15 cellular contexts compared by ENCODE assay signal in genomic region chr10:72630144-72630543, GRCh38. TPM values are rescaled to one million over a fixed set of nuclear protein-coding genes. Genes with fewer than 3 reads are reported as not detected.
A peak's percentile ranks its signal among the peaks of the same experiment; 100 is the strongest.
DNase-seq lines count a peak whose midpoint lies in the region; ATAC-seq and TF ChIP-seq lines count a peak whose summit lies in the region.
"Had no signal": no experiment of that assay in that cellular context is flagged by ENCODE, and none has a peak within 500 bp of the region (broad histone marks: within the 10 kb centered on the region; RNA-seq: fewer than 3 reads in every experiment).

No MANE protein-coding gene starts in this region.

- no peaks in the 10 kb centered on the region for H3K27me3 Mint-ChIP-seq in neural crest cell (ENCODE audit: low read depth)

- TF ChIP-seq CTCF in PC-3 (conservative IDR thresholded peaks at IDR 0.05; ENCODE audit: low read depth, low read length) (no peak), neural crest cell (conservative IDR thresholded peaks at IDR 0.05) (no peak), mammary epithelial cell (conservative IDR thresholded peaks at IDR 0.05 in 1 of 2, IDR thresholded peaks at IDR 0.05 in 1 of 2; ENCODE audit: extremely low read depth in 1 of 2, insufficient read depth in 1 of 2, low read depth in 1 of 2, low read length in 2 of 2) (no peak)

- no TSS peak for BruUV-seq in PC-3 (replicated peaks; lab: Mats Ljungman, UMichigan)
- BruUV-seq in mammary epithelial cell (replicated peaks; lab: Mats Ljungman, UMichigan), result no TSS peak

- in situ Hi-C loops in mammary epithelial cell (cut with MboI; ENCODE audit: low sequenced_read_pairs in 2 of 2), result no loop called here

- H3K9me3 ChIP-seq in PC-3 (ENCODE audit: low read length) (no peaks in the 10 kb centered on the region), skeletal muscle tissue (ENCODE audit: control insufficient read depth in 3 of 3, low read length in 3 of 3) (no peaks in the 10 kb centered on the region), mammary epithelial cell (replicated peaks; ENCODE audit: insufficient read depth, low read length) (no peaks in the 10 kb centered on the region)

- H3F3A ChIP-seq in PC-3 (ENCODE audit: low read length, unreplicated experiment), result no peaks in the 10 kb centered on the region

- no peak overlapping the region for H3K4me2 ChIP-seq in PC-3 (ENCODE audit: low read length)
- H3K4me2 ChIP-seq in mammary epithelial cell (ENCODE audit: insufficient read depth, low read depth, low read length), result no peak overlapping the region

- no peaks in the 10 kb centered on the region for H3K36me3 Mint-ChIP-seq in neural crest cell (ENCODE audit: low read depth)

- H3K4me1 ChIP-seq in PC-3 (ENCODE audit: insufficient read depth, low read length), result peaks cover 5% of the 10 kb centered on the region; the same call in 1 of the 2 replicates
- peaks cover 3% of the 10 kb centered on the region in 3 donors for H3K4me1 ChIP-seq in skeletal muscle tissue (ENCODE audit: control insufficient read depth in 3 of 3, insufficient read depth in 3 of 3, low read length in 3 of 3)
- H3K4me1 ChIP-seq in mammary epithelial cell (ENCODE audit: insufficient read depth, low read length), result no peaks in the 10 kb centered on the region

- H3K27ac Mint-ChIP-seq in neural crest cell (ENCODE audit: unreplicated experiment), result no peak overlapping the region
- H3K27ac Mint-ChIP-seq: CD4-positive, alpha-beta memory T cell had no signal

- POLR2A ChIA-PET in PC-3 (lab: Charles Lee; ENCODE audit: unreplicated experiment), result no interaction called here

- peak; percentile 6 for DNase-seq in PC-3
- DNase-seq in neural crest cell (ENCODE audit: low read depth, low spot score), result no peak
- DNase-seq in mammary epithelial cell, result no peak
- DNase-seq: C1 segment of cervical spinal cord; Calu3; CD4-positive, alpha-beta memory T cell; COR-L47; DMS53; DND-41; GM23248; H7; HCEC 1CT had no signal

- H3K9ac ChIP-seq in PC-3 (ENCODE audit: low read length), result no peak overlapping the region
- no peak overlapping the region for H3K9ac ChIP-seq in skeletal muscle tissue (ENCODE audit: low read depth in 1 of 3, low read length in 3 of 3)
- H3K9ac ChIP-seq in mammary epithelial cell (ENCODE audit: insufficient read depth, low read length), result no peak overlapping the region
- H3K9ac ChIP-seq: GM23248 had no signal

- intact Hi-C loops in PC-3 (cut with micrococcal nuclease) (no loop called here), mammary epithelial cell (cut with micrococcal nuclease) (no loop called here)

- H3K4me3 ChIP-seq in PC-3 (ENCODE audit: low read length) (no peak overlapping the region), skeletal muscle tissue (ENCODE audit: low read length in 3 of 3) (no peak overlapping the region), mammary epithelial cell (replicated peaks in 1 of 3; ENCODE audit: insufficient read depth in 1 of 3, low read depth in 2 of 3, low read length in 3 of 3) (no peak overlapping the region)
- H3K4me3 ChIP-seq: GM23248 had no signal

- CTCF ChIA-PET in PC-3 (lab: Charles Lee) (no interaction called here), mammary epithelial cell (lab: Charles Lee; ENCODE audit: low non-redundant PET) (no interaction called here)

- ATAC-seq in PC-3 (no peak), HG03025 (IDR thresholded peaks at IDR 0.05; ENCODE audit: low FRiP score, unreplicated experiment) (no peak), HG02763 (IDR thresholded peaks at IDR 0.05; ENCODE audit: unreplicated experiment) (no peak)

- H2AFZ ChIP-seq in PC-3 (ENCODE audit: low read length) (no peak overlapping the region), mammary epithelial cell (ENCODE audit: low read depth, low read length) (no peak overlapping the region)
- H2AFZ ChIP-seq: GM23248 had no signal

- no peaks in the 10 kb centered on the region for H3K9me3 Mint-ChIP-seq in neural crest cell
- H3K9me3 Mint-ChIP-seq: CD4-positive, alpha-beta memory T cell had no signal

- H3K79me2 ChIP-seq in PC-3 (ENCODE audit: low read length) (peaks cover 6% of the 10 kb centered on the region), mammary epithelial cell (ENCODE audit: insufficient read depth, low read length) (peaks cover 6% of the 10 kb centered on the region)

- H3K27ac ChIP-seq in PC-3 (ENCODE audit: low read length), result no peak overlapping the region
- peak overlapping the region; percentile 16 for H3K27ac ChIP-seq in skeletal muscle tissue (ENCODE audit: low read depth, low read length)
- H3K27ac ChIP-seq in mammary epithelial cell (ENCODE audit: insufficient read depth, low read depth, low read length), result no peak overlapping the region
- H3K27ac ChIP-seq: GM23248 had no signal

- peak overlapping the region; percentile 41 for H3K4me3 Mint-ChIP-seq in neural crest cell
- H3K4me3 Mint-ChIP-seq: CD4-positive, alpha-beta memory T cell had no signal

- H4K20me1 ChIP-seq in PC-3 (ENCODE audit: low read length), result no peaks in the 10 kb centered on the region
- H4K20me1 ChIP-seq in mammary epithelial cell (ENCODE audit: insufficient read depth, low read length), result no peaks in the 10 kb centered on the region

- H3K4me1 Mint-ChIP-seq in neural crest cell, result peaks cover 16% of the 10 kb centered on the region

- dilution Hi-C loops in mammary epithelial cell (cut with HindIII; ENCODE audit: low sequenced_read_pairs), result loop anchor here (5.0 kb wide), 1 partner anchor 62 kb away; the partner anchor contains the start of gene MCU

- H3K27me3 ChIP-seq in PC-3 (ENCODE audit: low read length) (no peaks in the 10 kb centered on the region), skeletal muscle tissue (ENCODE audit: control insufficient read depth in 3 of 3, insufficient read depth in 3 of 3, low read length in 3 of 3) (no peaks in the 10 kb centered on the region), mammary epithelial cell (ENCODE audit: insufficient read depth, low read length) (no peaks in the 10 kb centered on the region)

- WGBS in mammary epithelial cell (ENCODE audit: low coverage, missing lambda C conversion rate), result 17% methylated on average over 2 of the region's 2 CpGs

- H3K9me2 ChIP-seq in PC-3 (replicated peaks; ENCODE audit: low read length), result no peaks in the 10 kb centered on the region

- no peaks in the 10 kb centered on the region for H3K36me3 ChIP-seq in PC-3 (ENCODE audit: low read depth, low read length)
- H3K36me3 ChIP-seq in skeletal muscle tissue (ENCODE audit: control insufficient read depth in 3 of 3, insufficient read depth in 3 of 3, low read length in 3 of 3), result no peaks in the 10 kb centered on the region
- no peaks in the 10 kb centered on the region for H3K36me3 ChIP-seq in mammary epithelial cell (ENCODE audit: insufficient read depth, low read length)

RNA-seq across cellular contexts. Expression of gene MICU1, which starts 4.3 kb away (rescaled TPM):
- total RNA-seq in PC-3 (2014; rRNA removed) (19.8 and 24.9 TPM in 2 replicates), neural crest cell (34.1 and 36.9 TPM in 2 replicates), skeletal muscle tissue (57.9 TPM), mammary epithelial cell (10 to 100 TPM; 32.1 to 38.3 TPM)
- 22.5 TPM for polyA plus RNA-seq in mammary epithelial cell
- 27.5 TPM for polyA minus RNA-seq in mammary epithelial cell
